Comparison of ENCODE assay signal across 22 cellular contexts in genomic region chr10:11355625-11356024, GRCh38.
"Had no signal": no experiment of that assay in that cellular context is flagged by ENCODE, and none has a peak within 500 bp of the region (broad histone marks: within the 10 kb centered on the region; RNA-seq: fewer than 3 reads in every experiment).

No MANE protein-coding gene starts in this region.

- H3K27ac Mint-ChIP-seq: activated CD4-positive, alpha-beta memory T cell treated with anti-CD3 and anti-CD28 coated beads for 36 hours; activated CD4-positive, alpha-beta T cell treated with anti-CD3 and anti-CD28 coated beads for 36 hours; activated naive CD8-positive, alpha-beta T cell; dendritic cell treated with granulocyte-macrophage colony-stimulating factor and Interleukin-4, amounts not matched to agents 40 ng/mL and 50 ng/mL, for 4 days; immature natural killer cell; naive thymus-derived CD4-positive, alpha-beta T cell; T-helper 17 cell had no signal

- H3K4me1 Mint-ChIP-seq: immature natural killer cell, T-helper 17 cell had no signal

- H3K27me3 Mint-ChIP-seq: activated CD4-positive, alpha-beta memory T cell treated with anti-CD3 and anti-CD28 coated beads for 36 hours; activated CD4-positive, alpha-beta T cell treated with anti-CD3 and anti-CD28 coated beads for 36 hours; activated naive CD8-positive, alpha-beta T cell; naive thymus-derived CD4-positive, alpha-beta T cell; T-helper 17 cell had no signal

- H3K27ac ChIP-seq: body of pancreas, gastrocnemius medialis, heart left ventricle, neutrophil, right atrium auricular region, upper lobe of left lung, WERI-Rb-1 had no signal

- H3K4me1 ChIP-seq: body of pancreas, gastrocnemius medialis, right atrium auricular region, upper lobe of left lung had no signal

- H3K9me3 ChIP-seq: body of pancreas, gastrocnemius medialis, neutrophil, right atrium auricular region had no signal

- H3K4me3 Mint-ChIP-seq: activated CD4-positive, alpha-beta memory T cell treated with anti-CD3 and anti-CD28 coated beads for 36 hours; activated CD4-positive, alpha-beta T cell treated with anti-CD3 and anti-CD28 coated beads for 36 hours; activated naive CD8-positive, alpha-beta T cell; activated T-cell treated with anti-CD3 and anti-CD28 coated beads, Interleukin-2, amount 50 U/mL, for 4 hours; dendritic cell treated with granulocyte-macrophage colony-stimulating factor and Interleukin-4, amounts not matched to agents 40 ng/mL and 50 ng/mL, for 4 days; immature natural killer cell; naive thymus-derived CD4-positive, alpha-beta T cell; T-helper 17 cell had no signal

- H3K36me3 ChIP-seq: gastrocnemius medialis, heart left ventricle, neutrophil, right atrium auricular region, upper lobe of left lung, WERI-Rb-1 had no signal

- H3K4me2 ChIP-seq: smooth muscle cell had no signal

- H3K36me3 Mint-ChIP-seq: immature natural killer cell had no signal

- H3K27me3 ChIP-seq: body of pancreas, gastrocnemius medialis, heart left ventricle, right atrium auricular region, upper lobe of left lung had no signal

- ATAC-seq: activated CD4-positive, alpha-beta T cell treated with anti-CD3 and anti-CD28 coated beads for 36 hours; activated T-cell treated with anti-CD3 and anti-CD28 coated beads, Interleukin-2, amount 50 U/mL, for 4 hours; body of pancreas; gastrocnemius medialis; heart left ventricle; naive thymus-derived CD4-positive, alpha-beta T cell; T-helper 17 cell had no signal

- H3K9me3 Mint-ChIP-seq: activated CD4-positive, alpha-beta memory T cell treated with anti-CD3 and anti-CD28 coated beads for 36 hours; immature natural killer cell had no signal

- DNase-seq: activated CD4-positive, alpha-beta memory T cell treated with anti-CD3 and anti-CD28 coated beads for 36 hours; activated CD4-positive, alpha-beta T cell treated with anti-CD3 and anti-CD28 coated beads for 36 hours; activated gamma-delta T cell; activated T-cell treated with anti-CD3 and anti-CD28 coated beads, Interleukin-2, amount 50 U/mL, for 4 hours; body of pancreas; effector memory CD4-positive, alpha-beta T cell; gastrocnemius medialis; heart left ventricle; immature natural killer cell; naive thymus-derived CD4-positive, alpha-beta T cell; stimulated activated CD4-positive, alpha-beta T cell treated with anti-CD3 and anti-CD28 coated beads, Interleukin-4, amount 100 ng/mL, for 4 hours; stimulated activated CD8-positive, alpha-beta memory T cell treated with anti-CD3 and anti-CD28 coated beads, Interleukin-4, amount 100 ng/mL, for 48 hours; stimulated activated naive CD4-positive, alpha-beta T cell treated with Interleukin-2 at 50 U/mL for 16 hours; T-helper 17 cell; upper lobe of left lung; WERI-Rb-1 had no signal

- H3K4me3 ChIP-seq: body of pancreas, gastrocnemius medialis, heart left ventricle, lung, right atrium auricular region, smooth muscle cell, upper lobe of left lung had no signal
